ENCODE assay signal across 8 cellular contexts in genomic region chrX:120468479-120468824, GRCh38. TPM values are rescaled to one million over a fixed set of nuclear protein-coding genes. Genes with fewer than 3 reads are reported as not detected.
A peak's percentile ranks its signal among the peaks of the same experiment; 100 is the strongest.
DNase-seq lines count a peak whose midpoint lies in the region; ATAC-seq and TF ChIP-seq lines count a peak whose summit lies in the region.

No MANE protein-coding gene starts in this region.

- peaks cover 11% of the 10 kb centered on the region for H3K9me3 Mint-ChIP-seq in progenitor cell of endocrine pancreas (ENCODE audit: low read depth)

- 0 out of 2 replicates have a peak, but pooled peaks cover 3% of the 10 kb centered on the region for H3K4me1 ChIP-seq in ES-I3 (ENCODE audit: insufficient read depth, low read length)
- peaks cover 7% of the 10 kb centered on the region for H3K4me1 ChIP-seq in RWPE2 (ENCODE audit: insufficient read depth, poor library complexity, severe bottlenecking)
- H3K4me1 ChIP-seq in esophagus squamous epithelium = peaks cover 0 to 33% (median 3%) of the 10 kb centered on the region in 3 donors

- H3K4me1 Mint-ChIP-seq in progenitor cell of endocrine pancreas (ENCODE audit: low read depth) = peaks cover 8% of the 10 kb centered on the region

- intact Hi-C loops in esophagus squamous epithelium (cut with DNase I) = no loop called here

- TF ChIP-seq POLR2A in esophagus squamous epithelium (IDR thresholded peaks at IDR 0.05) = no peak

- H3K27ac Mint-ChIP-seq in progenitor cell of endocrine pancreas = peak overlapping the region; percentile 99

- no peaks in the 10 kb centered on the region for H3K27me3 ChIP-seq in RWPE2 (ENCODE audit: insufficient read depth, poor library complexity, severe bottlenecking)
- H3K27me3 ChIP-seq in esophagus squamous epithelium = no peaks in the 10 kb centered on the region

- H3K36me3 ChIP-seq in ES-I3 (ENCODE audit: insufficient read depth, low read length) = no peaks in the 10 kb centered on the region; the same call in 1 of the 2 replicates
- H3K36me3 ChIP-seq in RWPE2 (ENCODE audit: low read depth) = no peaks in the 10 kb centered on the region
- no peaks in the 10 kb centered on the region for H3K36me3 ChIP-seq in esophagus squamous epithelium

- 0 to 35% methylated on average over 2 of the region's 2 CpGs for WGBS in esophagus squamous epithelium, 2 donors

- H3K4me3 ChIP-seq in RWPE2 (ENCODE audit: severe bottlenecking) (peak overlapping the region; percentile 80), esophagus squamous epithelium (peak overlapping the region; percentile 51 to 75 (median 64))

- H3K27ac ChIP-seq in RWPE2 (ENCODE audit: poor library complexity, severe bottlenecking) (peak overlapping the region; percentile 63), esophagus squamous epithelium (peak overlapping the region; percentile 90 to 94 (median 93))

- H3K9ac ChIP-seq in ES-I3 (ENCODE audit: low read depth, low read length) = peak overlapping the region; percentile 62

- peak overlapping the region; percentile 92 for H3K4me3 Mint-ChIP-seq in progenitor cell of endocrine pancreas (ENCODE audit: low read depth)

- H3K9me3 ChIP-seq in ES-I3 (ENCODE audit: control insufficient read depth, insufficient read depth, low read length) (no peaks in the 10 kb centered on the region), RWPE2 (ENCODE audit: severe bottlenecking) (no peaks in the 10 kb centered on the region), esophagus squamous epithelium (no peaks in the 10 kb centered on the region)

- TF ChIP-seq CTCF in RWPE2 (IDR thresholded peaks at IDR 0.05; ENCODE audit: poor library complexity, severe bottlenecking) = no peak
- TF ChIP-seq CTCF in esophagus squamous epithelium (IDR thresholded peaks at IDR 0.05) = no peak
- no peak for TF ChIP-seq CTCF in progenitor cell of endocrine pancreas (IDR thresholded peaks at IDR 0.05; ENCODE audit: unreplicated experiment)

- no peaks in the 10 kb centered on the region for H3K27me3 Mint-ChIP-seq in progenitor cell of endocrine pancreas

- DNase-seq in RWPE2 (ENCODE audit: low spot score) (no peak), esophagus squamous epithelium (lab: John Stamatoyannopoulos, UW) (no peak), progenitor cell of endocrine pancreas (ENCODE audit: low spot score, unreplicated experiment) (no peak), inferior parietal cortex (ENCODE audit: extremely low spot score) (no peak)
- no peak for DNase-seq in stimulated activated CD4-positive, alpha-beta T cell treated with anti-CD3 and anti-CD28 coated beads, Interleukin-2, amount 100 ng/mL, for 24 hours

- ATAC-seq in RWPE2 (ENCODE audit: low read depth) (no peak), HG03432 (IDR thresholded peaks at IDR 0.05; ENCODE audit: unreplicated experiment) (no peak), HG03378 (IDR thresholded peaks at IDR 0.05; ENCODE audit: unreplicated experiment) (no peak)

- peaks cover 5% of the 10 kb centered on the region for H3K36me3 Mint-ChIP-seq in progenitor cell of endocrine pancreas (ENCODE audit: insufficient read depth)

RNA-seq across cellular contexts. Expression of gene LAMP2, which starts 0.6 kb away (rescaled TPM):
- total RNA-seq in esophagus squamous epithelium (100 to 1,000 TPM; 112 to 192 (median 117) TPM), progenitor cell of endocrine pancreas (64.5 and 71.9 TPM in 2 replicates)
